In genomic region chr12:47795814-47796411, GRCh38 we compare ENCODE assay signal across 1 cellular context.
A peak's percentile ranks its signal among the peaks of the same experiment; 100 is the strongest.
TF ChIP-seq lines count a peak whose summit lies in the region.

No MANE protein-coding gene starts in this region.

TF ChIP-seq in K562, 482 proteins besides CTCF, POLR2A, EP300 and RAD21:
- TF ChIP-seq BRF1 (IDR thresholded peaks at IDR 0.05; ENCODE audit: borderline replicate concordance, extremely low read depth, insufficient read length) (no peak), E2F4 (CRISPR knock-in tag; IDR thresholded peaks at IDR 0.05; ENCODE audit: low read depth) (no peak), RBFOX2 (IDR thresholded peaks at IDR 0.05; ENCODE audit: low read depth, low read length) (peak; percentile 19; the same call in 1 of the 2 replicates), TFE3 (CRISPR knock-in tag; IDR thresholded peaks at IDR 0.05) (no peak), MBD2 (IDR thresholded peaks at IDR 0.05; ENCODE audit: borderline replicate concordance, low read depth) (no peak), RBM22 (IDR thresholded peaks at IDR 0.05; ENCODE audit: low read depth, low read length, poor library complexity, severe bottlenecking) (peak; percentile 60), POLR2G (IDR thresholded peaks at IDR 0.05; ENCODE audit: low read depth, low read length) (peak; percentile 60), ZNF395 (CRISPR knock-in tag; IDR thresholded peaks at IDR 0.05) (no peak), NONO (IDR thresholded peaks at IDR 0.05; ENCODE audit: low read depth in 2 of 2, low read length in 1 of 2) (no peak)
